23 cellular contexts compared by ENCODE assay signal in the genomic region with DNA sequence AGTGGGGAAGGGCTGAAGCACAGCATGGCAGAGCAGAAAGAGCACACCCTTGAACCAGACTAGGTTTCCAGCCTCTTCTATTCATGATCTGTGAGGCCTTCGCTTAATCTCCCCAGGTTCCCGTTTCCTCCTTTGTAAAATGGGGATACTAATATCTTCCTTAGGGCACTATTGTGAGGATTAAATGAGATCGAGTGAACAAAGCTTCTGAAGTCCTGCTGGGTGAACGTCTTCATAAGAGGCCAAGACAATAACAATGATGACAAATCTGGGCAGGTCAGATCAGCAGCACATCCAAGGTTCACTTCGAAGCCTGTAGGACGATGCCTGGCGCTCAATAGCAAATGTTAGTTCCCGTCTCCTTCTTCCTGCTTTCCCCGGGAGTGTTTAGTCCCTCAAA. TPM values are rescaled to one million over a fixed set of nuclear protein-coding genes. Genes with fewer than 3 reads are reported as not detected.
DNase-seq lines count a peak whose midpoint lies in the region; ATAC-seq, FAIRE-seq and TF ChIP-seq lines count a peak whose summit lies in the region.
"Had no signal": no experiment of that assay in that cellular context is flagged by ENCODE, and none has a peak within 500 bp of the region (broad histone marks: within the 10 kb centered on the region; RNA-seq: fewer than 3 reads in every experiment).

No MANE protein-coding gene starts in this region.

- no peaks in the 10 kb centered on the region for H3K36me3 ChIP-seq in Panc1 (ENCODE audit: control insufficient read depth, insufficient read depth, low read length)
- H3K36me3 ChIP-seq in psoas muscle (ENCODE audit: insufficient read depth in 1 of 2, low read depth in 1 of 2) = peaks cover 0 to 4% of the 10 kb centered on the region in 2 donors
- H3K36me3 ChIP-seq: HAP-1 had no signal

- H3K4me3 Mint-ChIP-seq in activated CD8-positive, alpha-beta T cell treated with anti-CD3 and anti-CD28 coated beads, Interleukin-2, amount 10 ng/mL, durations not matched to agents 7 days and 5 days = no peak overlapping the region
- H3K4me3 Mint-ChIP-seq: HFFc6 had no signal

- H3K27me3 ChIP-seq in Panc1 (ENCODE audit: control insufficient read depth, insufficient read depth, low read length) (no peaks in the 10 kb centered on the region), psoas muscle (ENCODE audit: insufficient read depth in 3 of 3, low read length in 2 of 3) (no peaks in the 10 kb centered on the region)

- no peak overlapping the region for H3K4me3 ChIP-seq in A549
- no peak overlapping the region for H3K4me3 ChIP-seq in Panc1 (ENCODE audit: low read depth in 2 of 2, low read length in 2 of 2)
- H3K4me3 ChIP-seq in psoas muscle = peak overlapping the region; percentile 67
- H3K4me3 ChIP-seq in coronary artery = no peak overlapping the region
- H3K4me3 ChIP-seq: HAP-1 had no signal

- WGBS in A549 (ENCODE audit: missing lambda C conversion rate) = 94% methylated on average over 9 of the region's 9 CpGs
- 42 to 68% (median 49%) methylated on average over 9 of the region's 9 CpGs for WGBS in psoas muscle, 3 donors

- ATAC-seq in A549 (no peak), Panc1 (no peak), esophagus mucosa (peak; percentile 56), psoas muscle (no peak), SK-N-SH treated with all-trans-retinoic acid at 6 μM for 48 hours (no peak)
- no peak for ATAC-seq in activated CD8-positive, alpha-beta T cell treated with anti-CD3 and anti-CD28 coated beads, Interleukin-2, amount 10 ng/mL, durations not matched to agents 7 days and 5 days

- H3K4me1 Mint-ChIP-seq in activated CD8-positive, alpha-beta T cell treated with anti-CD3 and anti-CD28 coated beads, Interleukin-2, amount 10 ng/mL, durations not matched to agents 7 days and 5 days (ENCODE audit: low read depth) = peaks cover 6% of the 10 kb centered on the region

- CTCF ChIA-PET in A549 (lab: Yijun Ruan, JAX) (interaction anchor here (0.6 to 2.7 kb wide), 3 partner anchors 34 to 903 kb away, joined by 3 to 10 read pairs (median 3); no protein-coding TSS in a partner anchor), Panc1 (lab: Charles Lee) (no interaction called here)
- CTCF ChIA-PET in activated CD8-positive, alpha-beta T cell treated with anti-CD3 and anti-CD28 coated beads, Interleukin-2, amount 10 ng/mL, durations not matched to agents 7 days and 5 days (lab: Charles Lee) = no interaction called here

- no peaks in the 10 kb centered on the region for H3K36me3 Mint-ChIP-seq in activated CD8-positive, alpha-beta T cell treated with anti-CD3 and anti-CD28 coated beads, Interleukin-2, amount 10 ng/mL, durations not matched to agents 7 days and 5 days (ENCODE audit: low read depth)

- DNase-seq in A549 (ENCODE audit: low read depth in 1 of 2, low spot score in 1 of 2) (no peak), Panc1 (ENCODE audit: low read depth, low spot score) (no peak), psoas muscle (no peak), posterior cingulate gyrus (no peak), coronary artery (ENCODE audit: low spot score) (no peak)
- DNase-seq in activated CD8-positive, alpha-beta T cell treated with anti-CD3 and anti-CD28 coated beads, Interleukin-2, amount 10 ng/mL, durations not matched to agents 7 days and 5 days = no peak
- DNase-seq: 8988T, DMS153, DND-41, HFFc6, NCI-H1092, NCI-H1417 treated with DMSO at 0.1 percent for 48 hours, NCI-H1694 treated with DMSO at 0.1 percent for 48 hours, NCI-H2081, NCI-H2227 treated with DMSO at 0.1 percent for 48 hours, NCI-H69, SHP77 had no signal

- peaks cover 79% of the 10 kb centered on the region for H3K4me1 ChIP-seq in A549
- peaks cover 34% of the 10 kb centered on the region for H3K4me1 ChIP-seq in Panc1 (ENCODE audit: control insufficient read depth, insufficient read depth, low read length)
- H3K4me1 ChIP-seq in psoas muscle = peaks cover 55% of the 10 kb centered on the region

- no peak for TF ChIP-seq CTCF in A549 (IDR thresholded peaks at IDR 0.05)
- no peak for TF ChIP-seq CTCF in Panc1 (IDR thresholded peaks at IDR 0.05)
- TF ChIP-seq CTCF in psoas muscle (IDR thresholded peaks at IDR 0.05) = no peak
- TF ChIP-seq CTCF in coronary artery (IDR thresholded peaks at IDR 0.05) = no peak

- H3K27ac ChIP-seq in A549 (peak overlapping the region; percentile 24 to 93; a peak in 5 of 6 replicates), Panc1 (ENCODE audit: low read length) (peak overlapping the region; percentile 90), psoas muscle (peak overlapping the region; percentile 91), coronary artery (no peak overlapping the region)
- H3K27ac ChIP-seq: KMS-11, RWPE1 had no signal

- in situ Hi-C loops in Panc1 (cut with HindIII; ENCODE audit: low pct_unique_long_range_greater_than_20kb, low sequenced_read_pairs) = no loop called here

- H3K4me2 ChIP-seq in A549 = no peak overlapping the region
- H3K4me2 ChIP-seq: KMS-11 had no signal

- no peak overlapping the region for H3K27ac Mint-ChIP-seq in activated CD8-positive, alpha-beta T cell treated with anti-CD3 and anti-CD28 coated beads, Interleukin-2, amount 10 ng/mL, durations not matched to agents 7 days and 5 days
- H3K27ac Mint-ChIP-seq: HFFc6 had no signal

- no peaks in the 10 kb centered on the region for H3K9me3 Mint-ChIP-seq in activated CD8-positive, alpha-beta T cell treated with anti-CD3 and anti-CD28 coated beads, Interleukin-2, amount 10 ng/mL, durations not matched to agents 7 days and 5 days (ENCODE audit: insufficient read depth)
- H3K9me3 Mint-ChIP-seq: HFFc6 had no signal

- POLR2A ChIA-PET in A549 (lab: Yijun Ruan, JAX) (no interaction called here), Panc1 (lab: Charles Lee) (no interaction called here)
- POLR2A ChIA-PET in activated CD8-positive, alpha-beta T cell treated with anti-CD3 and anti-CD28 coated beads, Interleukin-2, amount 10 ng/mL, durations not matched to agents 7 days and 5 days (lab: Charles Lee) = interaction anchor here (0.6 kb wide), 1 partner anchor 10 kb away, joined by 3 read pairs; no protein-coding TSS in a partner anchor

- FAIRE-seq in A549 (lab: Jason Lieb, UNC) = no peak
- FAIRE-seq: GM12892 had no signal

- no peak for TF ChIP-seq RAD21 in A549 (conservative IDR thresholded peaks at IDR 0.05 in 1 of 2, IDR thresholded peaks at IDR 0.05 in 1 of 2)

- intact Hi-C loops in Panc1 (cut with micrococcal nuclease; ENCODE audit: unreplicated experiment) = no loop called here
- intact Hi-C loops in psoas muscle (cut with DNase I) = loop anchor here in 1 of 2 donors (5.0 kb wide), 1 partner anchor 89 kb away; the partner anchor contains the start of gene EIF4G2
- intact Hi-C loops in posterior cingulate gyrus (cut with DNase I) = no loop called here

- no peaks in the 10 kb centered on the region for H3K27me3 Mint-ChIP-seq in activated CD8-positive, alpha-beta T cell treated with anti-CD3 and anti-CD28 coated beads, Interleukin-2, amount 10 ng/mL, durations not matched to agents 7 days and 5 days (ENCODE audit: low read depth)

- TF ChIP-seq POLR2A in A549 (IDR thresholded peaks at IDR 0.05; ENCODE audit: low read length) = no peak

- no peak for TF ChIP-seq EP300 in A549 (IDR thresholded peaks at IDR 0.05)

- BruUV-seq in Panc1 (replicated peaks; lab: Mats Ljungman, UMichigan) = no TSS peak

- H3K9me3 ChIP-seq in A549 (no peaks in the 10 kb centered on the region), Panc1 (ENCODE audit: control insufficient read depth, insufficient read depth, low read depth, low read length) (no peaks in the 10 kb centered on the region), psoas muscle (no peaks in the 10 kb centered on the region)
- H3K9me3 ChIP-seq: HAP-1 had no signal

TF ChIP-seq in A549, 52 proteins besides CTCF, POLR2A, EP300 and RAD21:
- no peak for TF ChIP-seq CHD2 (IDR thresholded peaks at IDR 0.05; ENCODE audit: low read length, partially characterized antibody)
- no peak for TF ChIP-seq JUN (IDR thresholded peaks at IDR 0.05)
- TF ChIP-seq EHMT2 (IDR thresholded peaks at IDR 0.05; ENCODE audit: low read depth) = no peak
- no peak for TF ChIP-seq TFCP2L1 (CRISPR knock-in tag; IDR thresholded peaks at IDR 0.05)
- TF ChIP-seq MAX (IDR thresholded peaks at IDR 0.05) = no peak
- no peak for TF ChIP-seq MYC (IDR thresholded peaks at IDR 0.05; ENCODE audit: borderline replicate concordance, low read length)
- no peak for TF ChIP-seq HEYL (CRISPR knock-in tag; IDR thresholded peaks at IDR 0.05)
- no peak for TF ChIP-seq RCOR1 (IDR thresholded peaks at IDR 0.05; ENCODE audit: low read depth, low read length)
- TF ChIP-seq EHF (CRISPR knock-in tag; IDR thresholded peaks at IDR 0.05) = no peak

TF ChIP-seq in SK-N-SH treated with all-trans-retinoic acid at 6 μM for 48 hours, 23 proteins besides CTCF, POLR2A, EP300 and RAD21:
- TF ChIP-seq SNAI2 (CRISPR knock-in tag; IDR thresholded peaks at IDR 0.05) = no peak
- TF ChIP-seq PPARA (CRISPR knock-in tag; IDR thresholded peaks at IDR 0.05; ENCODE audit: borderline replicate concordance) = no peak
TF ChIP-seq in SK-N-SH treated with all-trans-retinoic acid at 6 μM for 48 hours: peak in this region for 0.

RNA-seq across cellular contexts. Expression of gene ZBED5, which starts 38.6 kb away (rescaled TPM):
- polyA plus RNA-seq in A549 (2011; rRNA removed) = 132 and 142 TPM in 2 replicates
- polyA plus RNA-seq in A549 (2012; cell fraction: cytosol; rRNA removed) = 23.1 and 23.9 TPM in 2 replicates
- 26.1 and 34.9 TPM in 2 replicates for polyA plus RNA-seq in A549 (2012; cell fraction: nucleus; rRNA removed)
- polyA plus RNA-seq in A549 (2017; fragmentation: RNase III; extraction: RNeasy Plus Mini Kit Qiagen cat#74134 plus additional on column Dnase treatment) = 60.6 to 65.9 TPM (median 61.8 TPM) in 3 replicates
- polyA minus RNA-seq in A549 (2011; rRNA and poly(A)+ RNA removed) = 263 and 357 TPM in 2 replicates
- total RNA-seq in Panc1 (2021; ENCODE audit: unreplicated experiment) = 114 TPM
- 59.1 TPM for polyA plus RNA-seq in Panc1 (2012; ENCODE audit: insufficient read length)
- total RNA-seq in esophagus mucosa = 16.5 TPM
- total RNA-seq in psoas muscle = 10 to 100 TPM; 25.5 to 47.8 (median 29.4) TPM
- polyA plus RNA-seq in psoas muscle = 10 to 100 TPM; 20.0 to 39.6 (median 20.8) TPM
- total RNA-seq in activated CD8-positive, alpha-beta T cell treated with anti-CD3 and anti-CD28 coated beads, Interleukin-2, amount 10 ng/mL, durations not matched to agents 7 days and 5 days = 10 to 100 TPM; 33.7 to 35.6 TPM

Comparison
In these comparisons a context has a peak if more than half of its experiments do, and no peak if none do; other contexts are left out.
1. H3K27ac ChIP-seq: peak in A549 (2 of 2), Panc1 (single experiment) and psoas muscle (single experiment); none in coronary artery (0 of 2).